Comparison of ENCODE assay signal across 29 cellular contexts in genomic region chr10:68111580-68111979, GRCh38. TPM values are rescaled to one million over a fixed set of nuclear protein-coding genes. Genes with fewer than 3 reads are reported as not detected.
"Had no signal": no experiment of that assay in that cellular context is flagged by ENCODE, and none has a peak within 500 bp of the region (broad histone marks: within the 10 kb centered on the region; RNA-seq: fewer than 3 reads in every experiment).

No MANE protein-coding gene starts in this region.

- H3K9me3 Mint-ChIP-seq: activated CD4-positive, alpha-beta T cell treated with anti-CD3 and anti-CD28 coated beads, Interleukin-2, amount 10 ng/mL, durations not matched to agents 7 days and 5 days; activated CD8-positive, alpha-beta T cell treated with anti-CD3 and anti-CD28 coated beads for 36 hours; brain; dendritic cell treated with granulocyte-macrophage colony-stimulating factor and Interleukin-4, amounts not matched to agents 40 ng/mL and 50 ng/mL, for 4 days; naive thymus-derived CD4-positive, alpha-beta T cell; neural progenitor cell; T-helper 2 cell treated with Interferon-gamma antibody and Interleukin-4, amounts not matched to agents 5 μg/mL and 100 μg/mL, for 36 hours had no signal

- H3K27ac ChIP-seq: neural progenitor cell, upper lobe of right lung, VCaP had no signal

- H3K9me3 ChIP-seq: upper lobe of right lung had no signal

- ATAC-seq: activated CD8-positive, alpha-beta memory T cell treated with anti-CD3 and anti-CD28 coated beads, Interleukin-2, amount 10 ng/mL, durations not matched to agents 7 days and 5 days; activated CD8-positive, alpha-beta T cell treated with anti-CD3 and anti-CD28 coated beads for 36 hours; naive thymus-derived CD4-positive, alpha-beta T cell; stimulated activated naive CD8-positive, alpha-beta T cell treated with anti-CD3 and anti-CD28 coated beads, Interleukin-15, Interleukin-2, amounts not matched to agents 100 U/mL and 50 U/mL, for 24 hours; upper lobe of right lung had no signal

- DNase-seq: activated CD4-positive, alpha-beta T cell treated with anti-CD3 and anti-CD28 coated beads, Interleukin-2, amount 10 ng/mL, durations not matched to agents 7 days and 5 days; activated CD4-positive, CD25-positive, alpha-beta regulatory T cell treated with anti-CD3 and anti-CD28 coated beads, Interleukin-2, amount 50 U/mL, for 72 hours; activated CD8-positive, alpha-beta memory T cell treated with anti-CD3 and anti-CD28 coated beads, Interleukin-2, amount 10 ng/mL, durations not matched to agents 7 days and 5 days; activated CD8-positive, alpha-beta T cell treated with anti-CD3 and anti-CD28 coated beads for 36 hours; activated gamma-delta T cell; activated naive CD4-positive, alpha-beta T cell treated with anti-CD3 and anti-CD28 coated beads, Interleukin-2, amount 50 U/mL, for 16 hours; activated T-cell treated with anti-CD3 and anti-CD28 coated beads for 4 hours; anterior cingulate cortex; caudate nucleus; effector CD4-positive, alpha-beta T cell; kidney; naive thymus-derived CD4-positive, alpha-beta T cell; posterior cingulate gyrus; stimulated activated CD4-positive, alpha-beta T cell treated with anti-CD3 and anti-CD28 coated beads, Interleukin-12 subunit alpha, Interleukin-12 subunit beta, amount 100 ng/mL, for 4 hours; stimulated activated CD4-positive, alpha-beta T cell treated with anti-CD3 and anti-CD28 coated beads, Interleukin-4, amount 100 ng/mL, for 4 hours; stimulated activated naive CD8-positive, alpha-beta T cell treated with anti-CD3 and anti-CD28 coated beads, Interleukin-15, Interleukin-2, amounts not matched to agents 100 U/mL and 50 U/mL, for 24 hours; upper lobe of right lung had no signal

- H3K36me3 ChIP-seq: neural progenitor cell, upper lobe of right lung had no signal

- H3K9ac ChIP-seq: neural progenitor cell had no signal

- H3K27me3 ChIP-seq: neural progenitor cell, upper lobe of right lung had no signal

- H3K4me2 ChIP-seq: neural progenitor cell had no signal

- H2AFZ ChIP-seq: neural progenitor cell had no signal

- H3K27ac Mint-ChIP-seq: activated CD4-positive, alpha-beta T cell treated with anti-CD3 and anti-CD28 coated beads, Interleukin-2, amount 10 ng/mL, durations not matched to agents 7 days and 5 days; activated CD8-positive, alpha-beta memory T cell treated with anti-CD3 and anti-CD28 coated beads, Interleukin-2, amount 10 ng/mL, durations not matched to agents 7 days and 5 days; activated CD8-positive, alpha-beta T cell treated with anti-CD3 and anti-CD28 coated beads for 36 hours; dendritic cell treated with granulocyte-macrophage colony-stimulating factor and Interleukin-4, amounts not matched to agents 40 ng/mL and 50 ng/mL, for 4 days; naive thymus-derived CD4-positive, alpha-beta T cell; neural progenitor cell; T-helper 2 cell treated with Interferon-gamma antibody and Interleukin-4, amounts not matched to agents 5 μg/mL and 100 μg/mL, for 36 hours had no signal

- FAIRE-seq: endometrium, kidney had no signal

- H3K4me3 ChIP-seq: lung, neural progenitor cell, upper lobe of right lung had no signal

- H3K4me1 Mint-ChIP-seq: activated CD4-positive, alpha-beta T cell treated with anti-CD3 and anti-CD28 coated beads, Interleukin-2, amount 10 ng/mL, durations not matched to agents 7 days and 5 days; activated CD8-positive, alpha-beta memory T cell treated with anti-CD3 and anti-CD28 coated beads, Interleukin-2, amount 10 ng/mL, durations not matched to agents 7 days and 5 days; neural progenitor cell had no signal

- H3K36me3 Mint-ChIP-seq: activated CD8-positive, alpha-beta memory T cell treated with anti-CD3 and anti-CD28 coated beads, Interleukin-2, amount 10 ng/mL, durations not matched to agents 7 days and 5 days; brain; neural progenitor cell had no signal

- H3K27me3 Mint-ChIP-seq: dendritic cell treated with granulocyte-macrophage colony-stimulating factor and Interleukin-4, amounts not matched to agents 40 ng/mL and 50 ng/mL, for 4 days had no signal

- H3K4me1 ChIP-seq: neural progenitor cell had no signal

- H3K4me3 Mint-ChIP-seq: activated CD4-positive, alpha-beta T cell treated with anti-CD3 and anti-CD28 coated beads, Interleukin-2, amount 10 ng/mL, durations not matched to agents 7 days and 5 days; activated CD8-positive, alpha-beta memory T cell treated with anti-CD3 and anti-CD28 coated beads, Interleukin-2, amount 10 ng/mL, durations not matched to agents 7 days and 5 days; activated CD8-positive, alpha-beta T cell treated with anti-CD3 and anti-CD28 coated beads for 36 hours; dendritic cell treated with granulocyte-macrophage colony-stimulating factor and Interleukin-4, amounts not matched to agents 40 ng/mL and 50 ng/mL, for 4 days; naive thymus-derived CD4-positive, alpha-beta T cell; neural progenitor cell; T-helper 2 cell treated with Interferon-gamma antibody and Interleukin-4, amounts not matched to agents 5 μg/mL and 100 μg/mL, for 36 hours had no signal

RNA-seq across cellular contexts. Expression of gene MYPN, which starts 2.3 kb away (rescaled TPM):
- total RNA-seq: activated CD4-positive, alpha-beta T cell treated with anti-CD3 and anti-CD28 coated beads, Interleukin-2, amount 10 ng/mL, durations not matched to agents 7 days and 5 days; activated CD8-positive, alpha-beta memory T cell treated with anti-CD3 and anti-CD28 coated beads, Interleukin-2, amount 10 ng/mL, durations not matched to agents 7 days and 5 days; activated CD8-positive, alpha-beta T cell treated with anti-CD3 and anti-CD28 coated beads for 36 hours; mesenteric fat pad; mucosa of gallbladder; naive thymus-derived CD4-positive, alpha-beta T cell; omental fat pad; renal cortical epithelial cell; subcutaneous adipose tissue; upper lobe of right lung had no signal
- polyA plus RNA-seq: naive thymus-derived CD4-positive, alpha-beta T cell had no signal
